In the genomic region with DNA sequence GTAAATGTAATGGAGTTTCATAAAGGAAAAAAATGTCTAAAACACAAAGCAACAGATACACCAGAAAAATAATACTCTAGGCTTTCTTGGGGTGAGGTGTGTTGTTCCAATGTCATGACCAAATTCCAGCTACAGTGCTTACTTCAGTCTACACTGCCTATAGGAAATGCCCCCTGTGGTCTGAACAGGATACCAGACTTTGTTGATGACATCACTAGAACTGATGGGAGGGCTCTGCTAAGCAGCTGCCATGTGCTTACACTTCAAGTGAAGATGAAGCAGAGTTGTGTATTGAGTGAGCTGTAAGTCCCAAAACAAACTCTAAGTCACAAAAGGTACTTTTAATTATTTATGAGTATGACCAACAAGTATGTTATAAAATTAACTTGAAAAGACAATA, we compare ENCODE assay signal across 13 cellular contexts.
"Had no signal": no experiment of that assay in that cellular context is flagged by ENCODE, and none has a peak within 500 bp of the region (broad histone marks: within the 10 kb centered on the region; RNA-seq: fewer than 3 reads in every experiment).

No MANE protein-coding gene starts in this region.

- H3K36me3 ChIP-seq: stomach, thoracic aorta had no signal

- DNase-seq: activated CD4-positive, alpha-beta T cell treated with anti-CD3 and anti-CD28 coated beads, Interleukin-2, amount 50 U/mL, for 1 hour; activated naive CD4-positive, alpha-beta T cell treated with anti-CD3 and anti-CD28 coated beads, Interleukin-2, amount 50 U/mL, for 16 hours; amniotic stem cell; body of pancreas; effector memory CD8-positive, alpha-beta T cell; hippocampal formation; naive B cell; stimulated activated CD4-positive, alpha-beta T cell treated with anti-CD3 and anti-CD28 coated beads, Interleukin-4, amount 100 ng/mL, for 4 hours; stomach had no signal

- H3K9me3 ChIP-seq: body of pancreas, thoracic aorta had no signal

- H3K27me3 ChIP-seq: body of pancreas, stomach had no signal

- H3K4me3 ChIP-seq: body of pancreas, lung, skin epidermis, stomach, thoracic aorta had no signal

- H3K27ac ChIP-seq: body of pancreas, epithelial cell of prostate, skin epidermis, stomach, thoracic aorta had no signal

- H3K4me1 ChIP-seq: body of pancreas, stomach had no signal
